ENCODE assay signal across 19 cellular contexts in genomic region chr13:32861304-32861703, GRCh38.
DNase-seq lines count a peak whose midpoint lies in the region; ATAC-seq and TF ChIP-seq lines count a peak whose summit lies in the region.
"Had no signal": no experiment of that assay in that cellular context is flagged by ENCODE, and none has a peak within 500 bp of the region (broad histone marks: within the 10 kb centered on the region; RNA-seq: fewer than 3 reads in every experiment).

No MANE protein-coding gene starts in this region.

- H3K9ac ChIP-seq in endodermal cell (ENCODE audit: extremely low read depth, low read length, poor library complexity, severe bottlenecking), result no peak overlapping the region
- H3K9ac ChIP-seq: BLaER1 treated with 17β-estradiol and CSF1 and Interleukin-3, amounts not matched to agents 10 nM and 100 nM had no signal

- no peak for TF ChIP-seq CTCF in HEK293 (tag by site-specific recombination; IDR thresholded peaks at IDR 0.05)
- TF ChIP-seq CTCF in endodermal cell (conservative IDR thresholded peaks at IDR 0.05), result no peak
- TF ChIP-seq CTCF in type B pancreatic cell (conservative IDR thresholded peaks at IDR 0.05), result no peak

- no peaks in the 10 kb centered on the region for H3K36me3 Mint-ChIP-seq in endodermal cell (ENCODE audit: low read depth)
- H3K36me3 Mint-ChIP-seq in type B pancreatic cell, result no peaks in the 10 kb centered on the region
- H3K36me3 Mint-ChIP-seq: CD8-positive, alpha-beta T cell had no signal

- no peak for ATAC-seq in left cardiac atrium
- ATAC-seq: A549; CD8-positive, alpha-beta T cell had no signal

- H3K27me3 Mint-ChIP-seq in endodermal cell (ENCODE audit: insufficient read depth) (no peaks in the 10 kb centered on the region), type B pancreatic cell (no peaks in the 10 kb centered on the region)
- H3K27me3 Mint-ChIP-seq: B cell; CD4-positive, alpha-beta T cell had no signal

- peak; percentile 9 for DNase-seq in DMS53 (lab: John Stamatoyannopoulos, UW)
- DNase-seq in DMS53 treated with DMSO at 0.1 percent for 48 hours (lab: John Stamatoyannopoulos, UW; ENCODE audit: unreplicated experiment), result no peak
- no peak for DNase-seq in endodermal cell
- peak; percentile 16 for DNase-seq in type B pancreatic cell (ENCODE audit: extremely low spot score, unreplicated experiment)
- no peak for DNase-seq in cerebellar cortex (ENCODE audit: low spot score)
- no peak for DNase-seq in left cardiac atrium
- DNase-seq: AML-193; Caco-2; Calu3; CD4-positive, alpha-beta T cell; CD8-positive, alpha-beta T cell; DMS79 treated with DMSO at 0.1 percent for 48 hours; GF-D8 had no signal

- CTCF ChIA-PET in HEK293 (lab: Yijun Ruan, JAX), result interaction anchor here (0.5 to 0.6 kb wide), 2 partner anchors 9 to 518 kb away, joined by 3 to 4 read pairs; no protein-coding TSS in a partner anchor

- POLR2A ChIA-PET in HEK293 (lab: Yijun Ruan, JAX), result interaction anchor here (1.5 kb wide), 1 partner anchor 10 kb away, joined by 4 read pairs; no protein-coding TSS in a partner anchor

- H3K4me3 ChIP-seq in HEK293 (ENCODE audit: low read depth, low read length) (no peak overlapping the region), endodermal cell (ENCODE audit: low read length) (peak overlapping the region; percentile 12)
- H3K4me3 ChIP-seq: A549; BLaER1 treated with 17β-estradiol and CSF1 and Interleukin-3, amounts not matched to agents 10 nM and 100 nM had no signal

- no peaks in the 10 kb centered on the region for H3K27me3 ChIP-seq in endodermal cell (ENCODE audit: control insufficient read depth, insufficient read depth, low read length, poor library complexity, severe bottlenecking)
- H3K27me3 ChIP-seq: BLaER1 treated with 17β-estradiol and CSF1 and Interleukin-3, amounts not matched to agents 10 nM and 100 nM had no signal

- H3K4me1 Mint-ChIP-seq in endodermal cell, result no peaks in the 10 kb centered on the region
- H3K4me1 Mint-ChIP-seq in type B pancreatic cell (ENCODE audit: unreplicated experiment), result no peaks in the 10 kb centered on the region
- H3K4me1 Mint-ChIP-seq: B cell had no signal

- H3K36me3 ChIP-seq in HEK293 (ENCODE audit: control insufficient read depth in 2 of 2, insufficient read depth in 1 of 2, low read length in 2 of 2), result no peaks in the 10 kb centered on the region
- H3K36me3 ChIP-seq in endodermal cell (ENCODE audit: control insufficient read depth, insufficient read depth, low read length), result no peaks in the 10 kb centered on the region
- H3K36me3 ChIP-seq: BLaER1 treated with 17β-estradiol and CSF1 and Interleukin-3, amounts not matched to agents 10 nM and 100 nM had no signal

- H3K9me3 ChIP-seq in HEK293 (ENCODE audit: control insufficient read depth, insufficient read depth, low read depth, low read length) (no peaks in the 10 kb centered on the region), endodermal cell (ENCODE audit: control insufficient read depth, low read length) (peaks cover 16% of the 10 kb centered on the region)

- no peak overlapping the region for H3K4me3 Mint-ChIP-seq in endodermal cell
- no peak overlapping the region for H3K4me3 Mint-ChIP-seq in type B pancreatic cell
- H3K4me3 Mint-ChIP-seq: B cell; CD4-positive, alpha-beta T cell; CD8-positive, alpha-beta T cell had no signal

- no peaks in the 10 kb centered on the region for H3K4me1 ChIP-seq in HEK293 (ENCODE audit: control insufficient read depth, insufficient read depth, low read length)
- H3K4me1 ChIP-seq in endodermal cell (ENCODE audit: control insufficient read depth, insufficient read depth, low read length), result no peaks in the 10 kb centered on the region
- H3K4me1 ChIP-seq: A549, Caco-2 had no signal

- H3K27ac ChIP-seq in HEK293 (ENCODE audit: extremely low read depth, low read depth, low read length), result no peak overlapping the region
- H3K27ac ChIP-seq in endodermal cell (ENCODE audit: low read depth, low read length), result no peak overlapping the region
- H3K27ac ChIP-seq: 22Rv1; A549; BLaER1 treated with 17β-estradiol and CSF1 and Interleukin-3, amounts not matched to agents 10 nM and 100 nM; C4-2B had no signal

- WGBS in endodermal cell (ENCODE audit: insufficient coverage in 1 of 2, insufficient read length in 1 of 2), 2 experiments, result 83 to 93% methylated on average over 2 to 3 of the region's 3 CpGs

- H3K27ac Mint-ChIP-seq in endodermal cell (no peak overlapping the region), type B pancreatic cell (no peak overlapping the region)
- H3K27ac Mint-ChIP-seq: B cell; CD4-positive, alpha-beta T cell; CD8-positive, alpha-beta T cell had no signal

- intact Hi-C loops in left cardiac atrium (cut with DNase I), result no loop called here

- no peaks in the 10 kb centered on the region for H3K9me3 Mint-ChIP-seq in endodermal cell
- H3K9me3 Mint-ChIP-seq in type B pancreatic cell, result no peaks in the 10 kb centered on the region
- H3K9me3 Mint-ChIP-seq: CD4-positive, alpha-beta T cell; CD8-positive, alpha-beta T cell had no signal

TF ChIP-seq in HEK293, 187 proteins besides CTCF, POLR2A, EP300 and RAD21:
- no peak for TF ChIP-seq ZNF239 (tag by site-specific recombination; IDR thresholded peaks at IDR 0.05)
- no peak for TF ChIP-seq ZNF521 (tag by site-specific recombination; IDR thresholded peaks at IDR 0.05)
- no peak for TF ChIP-seq ELK4 (IDR thresholded peaks at IDR 0.05; ENCODE audit: borderline replicate concordance, low read depth, low read length)
- no peak for TF ChIP-seq ZBTB48 (tag by site-specific recombination; IDR thresholded peaks at IDR 0.05)
- peak; percentile 36; the same call in 1 of the 2 replicates for TF ChIP-seq TRIM28 (IDR thresholded peaks at IDR 0.05; ENCODE audit: borderline replicate concordance, low read length)

Comparison
In these comparisons a context has a peak if more than half of its experiments do, and no peak if none do; other contexts are left out.
1. DNase-seq: peak in DMS53 (single experiment) and type B pancreatic cell (single experiment); none in DMS53 treated with DMSO at 0.1 percent for 48 hours (single experiment), endodermal cell (single experiment), cerebellar cortex (single experiment) and left cardiac atrium (single experiment).